In genomic region chr3:109903100-109903499, GRCh38 we compare ENCODE assay signal across 1 cellular context.
TF ChIP-seq lines count a peak whose summit lies in the region.

No MANE protein-coding gene starts in this region.

TF ChIP-seq in SK-N-SH treated with all-trans-retinoic acid at 6 μM for 48 hours, 23 proteins besides CTCF, POLR2A, EP300 and RAD21 (continued from another document):
- TF ChIP-seq PATZ1 (CRISPR knock-in tag; IDR thresholded peaks at IDR 0.05; ENCODE audit: borderline replicate concordance) (no peak), RARB (CRISPR knock-in tag; IDR thresholded peaks at IDR 0.05) (no peak), ZNF565 (CRISPR knock-in tag; conservative IDR thresholded peaks at IDR 0.05; ENCODE audit: low read depth) (no peak), ZFP30 (CRISPR knock-in tag; IDR thresholded peaks at IDR 0.05) (no peak), CSDC2 (CRISPR knock-in tag; IDR thresholded peaks at IDR 0.05) (no peak), POU6F1 (CRISPR knock-in tag; IDR thresholded peaks at IDR 0.05; ENCODE audit: borderline replicate concordance, low read depth) (no peak), PPARA (CRISPR knock-in tag; IDR thresholded peaks at IDR 0.05; ENCODE audit: borderline replicate concordance) (no peak)
